ENCODE assay signal across 8 cellular contexts in genomic region chr22:24592846-24593809, GRCh38. TPM values are rescaled to one million over a fixed set of nuclear protein-coding genes. Genes with fewer than 3 reads are reported as not detected.
A peak's percentile ranks its signal among the peaks of the same experiment; 100 is the strongest.
DNase-seq lines count a peak whose midpoint lies in the region; ATAC-seq, FAIRE-seq and TF ChIP-seq lines count a peak whose summit lies in the region.

Gene LRRC75B, minus strand, starts transcription at chr22:24593073. Its CDS starts 34 bp downstream, at chr22:24593039.

- no peak for TF ChIP-seq CTCF in A549 (IDR thresholded peaks at IDR 0.05)
- TF ChIP-seq CTCF in glutamatergic neuron (IDR thresholded peaks at IDR 0.05; ENCODE audit: partially characterized antibody, unreplicated experiment) = no peak
- TF ChIP-seq CTCF in neural progenitor cell (IDR thresholded peaks at IDR 0.05) = no peak

- H3K27me3 ChIP-seq in neural progenitor cell = no peaks in the 10 kb centered on the region

- DNase-seq in A549 (ENCODE audit: low read depth in 1 of 2, low spot score in 1 of 2) (peak; percentile 80 to 82), NCI-H69 (lab: John Stamatoyannopoulos, UW) (peak; percentile 75), glutamatergic neuron (peak; percentile 94), neural progenitor cell (ENCODE audit: low spot score) (peak; percentile 90), urothelium cell line (ENCODE audit: low spot score) (peak; percentile 92)
- peak; percentile 68 for DNase-seq in activated naive CD8-positive, alpha-beta T cell treated with anti-CD3 and anti-CD28 coated beads, Interleukin-2, amount 10 ng/mL, durations not matched to agents 7 days and 5 days

- H3K36me3 Mint-ChIP-seq in activated naive CD8-positive, alpha-beta T cell treated with anti-CD3 and anti-CD28 coated beads, Interleukin-2, amount 10 ng/mL, durations not matched to agents 7 days and 5 days = peaks cover 1% of the 10 kb centered on the region
- no peaks in the 10 kb centered on the region for H3K36me3 Mint-ChIP-seq in glutamatergic neuron (ENCODE audit: unreplicated experiment)
- H3K36me3 Mint-ChIP-seq in neural progenitor cell = peaks cover 2% of the 10 kb centered on the region

- no peaks in the 10 kb centered on the region for H3K79me2 ChIP-seq in neural progenitor cell (ENCODE audit: low read depth)

- peaks cover 15% of the 10 kb centered on the region for H3K4me1 ChIP-seq in A549
- peaks cover 8% of the 10 kb centered on the region for H3K4me1 ChIP-seq in neural progenitor cell

- H3K27ac Mint-ChIP-seq in activated naive CD8-positive, alpha-beta T cell treated with anti-CD3 and anti-CD28 coated beads, Interleukin-2, amount 10 ng/mL, durations not matched to agents 7 days and 5 days = peak within 1 kb of the TSS; percentile 69
- H3K27ac Mint-ChIP-seq in glutamatergic neuron (ENCODE audit: unreplicated experiment) (peak within 1 kb of the TSS; percentile 98), neural progenitor cell (peak within 1 kb of the TSS; percentile 96)

- peak within 1 kb of the TSS; percentile 90 for H2AFZ ChIP-seq in neural progenitor cell (replicated peaks)

- no peaks in the 10 kb centered on the region for H3K36me3 ChIP-seq in neural progenitor cell

- H3K4me3 ChIP-seq in A549 (peak within 1 kb of the TSS; percentile 79), GM08714 (ENCODE audit: low read length) (peak within 1 kb of the TSS; percentile 47; the same call in 1 of the 2 replicates), neural progenitor cell (peak within 1 kb of the TSS; percentile 74)

- peak within 1 kb of the TSS; percentile 87 for H3K4me3 Mint-ChIP-seq in activated naive CD8-positive, alpha-beta T cell treated with anti-CD3 and anti-CD28 coated beads, Interleukin-2, amount 10 ng/mL, durations not matched to agents 7 days and 5 days
- H3K4me3 Mint-ChIP-seq in glutamatergic neuron (ENCODE audit: unreplicated experiment) = peak within 1 kb of the TSS; percentile 98
- peak within 1 kb of the TSS; percentile 96 for H3K4me3 Mint-ChIP-seq in neural progenitor cell

- no peak for TF ChIP-seq RAD21 in A549 (conservative IDR thresholded peaks at IDR 0.05 in 1 of 2, IDR thresholded peaks at IDR 0.05 in 1 of 2)

- H3K9me3 ChIP-seq in A549 (no peaks in the 10 kb centered on the region), neural progenitor cell (ENCODE audit: low read depth) (no peaks in the 10 kb centered on the region)

- H3K9me3 Mint-ChIP-seq in activated naive CD8-positive, alpha-beta T cell treated with anti-CD3 and anti-CD28 coated beads, Interleukin-2, amount 10 ng/mL, durations not matched to agents 7 days and 5 days = no peaks in the 10 kb centered on the region
- peaks cover 6% of the 10 kb centered on the region for H3K9me3 Mint-ChIP-seq in glutamatergic neuron (ENCODE audit: unreplicated experiment)
- H3K9me3 Mint-ChIP-seq in neural progenitor cell = no peaks in the 10 kb centered on the region

- H3F3A ChIP-seq in neural progenitor cell (ENCODE audit: low read depth) = peaks cover 4% of the 10 kb centered on the region

- peak within 1 kb of the TSS; percentile 89 to 100 for H3K27ac ChIP-seq in A549
- no peak within 1 kb of the TSS for H3K27ac ChIP-seq in neural progenitor cell

- POLR2A ChIA-PET in A549 (lab: Yijun Ruan, JAX) = interaction anchor here (0.6 to 0.7 kb wide), 2 partner anchors 11 to 17 kb away, joined by 3 to 7 read pairs; no protein-coding TSS in a partner anchor
- POLR2A ChIA-PET in activated naive CD8-positive, alpha-beta T cell treated with anti-CD3 and anti-CD28 coated beads, Interleukin-2, amount 10 ng/mL, durations not matched to agents 7 days and 5 days (lab: Charles Lee) = interaction anchor here (2.3 kb wide), 1 partner anchor 38 kb away, joined by 5 read pairs; the partner anchor contains the start of genes GUCD1 and SNRPD3

- peaks cover 10% of the 10 kb centered on the region for H3K4me1 Mint-ChIP-seq in activated naive CD8-positive, alpha-beta T cell treated with anti-CD3 and anti-CD28 coated beads, Interleukin-2, amount 10 ng/mL, durations not matched to agents 7 days and 5 days
- peaks cover 8% of the 10 kb centered on the region for H3K4me1 Mint-ChIP-seq in glutamatergic neuron (ENCODE audit: low read depth, unreplicated experiment)
- peaks cover 12% of the 10 kb centered on the region for H3K4me1 Mint-ChIP-seq in neural progenitor cell

- H3K27me3 Mint-ChIP-seq in activated naive CD8-positive, alpha-beta T cell treated with anti-CD3 and anti-CD28 coated beads, Interleukin-2, amount 10 ng/mL, durations not matched to agents 7 days and 5 days = peaks cover 6% of the 10 kb centered on the region
- H3K27me3 Mint-ChIP-seq in glutamatergic neuron (ENCODE audit: unreplicated experiment) = peaks cover 5% of the 10 kb centered on the region
- H3K27me3 Mint-ChIP-seq in neural progenitor cell (ENCODE audit: insufficient read depth, low read depth) = peaks cover 7% of the 10 kb centered on the region

- FAIRE-seq in A549 (lab: Jason Lieb, UNC) (no peak), urothelium cell line (lab: Jason Lieb, UNC) (peak; percentile 56)

- H3K4me2 ChIP-seq in A549 (peak within 1 kb of the TSS; percentile 94), neural progenitor cell (peak within 1 kb of the TSS; percentile 93)

- no peaks in the 10 kb centered on the region for H4K20me1 ChIP-seq in neural progenitor cell (ENCODE audit: low read depth)

- peak; percentile 89 to 95 for ATAC-seq in A549
- peak; percentile 80 for ATAC-seq in HG02852 (IDR thresholded peaks at IDR 0.05; ENCODE audit: unreplicated experiment)
- ATAC-seq in activated naive CD8-positive, alpha-beta T cell treated with anti-CD3 and anti-CD28 coated beads, Interleukin-2, amount 10 ng/mL, durations not matched to agents 7 days and 5 days (ENCODE audit: low read depth) = peak; percentile 70

- WGBS in A549 (ENCODE audit: missing lambda C conversion rate) = 76% methylated on average over 15 of the region's 83 CpGs

- CTCF ChIA-PET in A549 (lab: Yijun Ruan, JAX) = no interaction called here

- peak; percentile 68 for TF ChIP-seq POLR2A in A549 (IDR thresholded peaks at IDR 0.05; ENCODE audit: low read length)

- TF ChIP-seq EP300 in A549 (IDR thresholded peaks at IDR 0.05) = no peak

- H3K9ac ChIP-seq in neural progenitor cell = peak within 1 kb of the TSS; percentile 52

TF ChIP-seq in A549, 52 proteins besides CTCF, POLR2A, EP300 and RAD21:
- TF ChIP-seq MAX (IDR thresholded peaks at IDR 0.05) (peak; percentile 38; the same call in 1 of the 2 replicates), PHF8 (IDR thresholded peaks at IDR 0.05; ENCODE audit: borderline replicate concordance, low read depth) (peak; percentile 19; the same call in 1 of the 2 replicates), JUN (IDR thresholded peaks at IDR 0.05) (peak in 1 of 2 experiments; percentile 57; a peak in 1 of 5 replicates), CHD4 (IDR thresholded peaks at IDR 0.05; ENCODE audit: borderline replicate concordance) (no peak)

RNA-seq across cellular contexts. Expression of gene LRRC75B, which starts in this region (rescaled TPM):
- polyA plus RNA-seq in A549 (2011; rRNA removed) = 5.3 and 6.2 TPM in 2 replicates
- 9.7 and 13.7 TPM in 2 replicates for polyA plus RNA-seq in A549 (2012; cell fraction: cytosol; rRNA removed)
- 40.9 and 50.7 TPM in 2 replicates for polyA plus RNA-seq in A549 (2012; cell fraction: nucleus; rRNA removed)
- 5.5 to 8.3 TPM (median 7.1 TPM) in 3 replicates for polyA plus RNA-seq in A549 (2017; fragmentation: RNase III; extraction: RNeasy Plus Mini Kit Qiagen cat#74134 plus additional on column Dnase treatment)
- polyA minus RNA-seq in A549 (2011; rRNA and poly(A)+ RNA removed) = 5.1 and 7.3 TPM in 2 replicates
- 1 to 10 TPM; 2.2 to 3.2 TPM for total RNA-seq in activated naive CD8-positive, alpha-beta T cell treated with anti-CD3 and anti-CD28 coated beads, Interleukin-2, amount 10 ng/mL, durations not matched to agents 7 days and 5 days
- 63.6 TPM for total RNA-seq in glutamatergic neuron (ENCODE audit: unreplicated experiment)
- 8.2 and 19.0 TPM in 2 replicates for total RNA-seq in neural progenitor cell (ENCODE audit: low replicate concordance)
